14 cellular contexts compared by ENCODE assay signal in the genomic region with DNA sequence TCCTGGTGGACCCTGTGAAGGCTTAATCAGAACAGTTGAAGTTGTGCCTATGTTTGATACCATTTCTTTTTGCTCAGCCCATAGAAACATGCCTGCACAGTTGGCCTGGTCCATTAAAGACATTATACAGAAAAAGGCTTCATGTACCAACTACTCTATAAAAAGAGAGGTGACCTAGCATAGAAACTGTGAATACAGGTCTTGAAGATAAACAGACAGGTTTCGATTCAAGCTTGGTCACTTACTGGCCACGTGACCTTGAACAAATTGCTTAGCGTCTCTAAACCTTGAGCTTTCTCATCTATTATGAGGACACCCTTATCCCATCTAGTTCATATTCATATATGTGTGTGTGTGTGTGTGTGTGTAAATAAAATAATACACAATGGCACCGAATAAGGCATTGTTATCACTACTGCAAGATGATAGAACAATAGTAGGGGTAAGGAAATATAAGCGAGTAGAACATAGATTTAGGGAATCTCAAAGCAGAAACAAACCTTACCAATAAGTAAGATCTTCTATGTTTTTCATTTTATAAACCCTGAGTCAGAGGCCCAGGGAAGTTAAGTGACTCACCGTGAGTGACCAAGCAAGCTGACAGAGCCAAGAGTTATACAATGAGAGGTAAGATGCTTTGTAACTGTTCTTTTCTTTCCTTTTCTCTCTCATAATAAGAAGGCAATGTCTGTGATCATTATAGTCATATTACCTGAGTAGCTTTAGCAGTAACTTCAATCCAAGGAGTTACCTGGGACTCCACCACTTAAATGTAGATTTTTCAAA.
A peak's percentile ranks its signal among the peaks of the same experiment; 100 is the strongest.
DNase-seq lines count a peak whose midpoint lies in the region; FAIRE-seq and TF ChIP-seq lines count a peak whose summit lies in the region.
"Had no signal": no experiment of that assay in that cellular context is flagged by ENCODE, and none has a peak within 500 bp of the region (broad histone marks: within the 10 kb centered on the region; RNA-seq: fewer than 3 reads in every experiment).

No MANE protein-coding gene starts in this region.

- no peaks in the 10 kb centered on the region for H3K79me2 ChIP-seq in keratinocyte (ENCODE audit: control insufficient read depth, insufficient read depth, low read length)
- no peaks in the 10 kb centered on the region for H3K79me2 ChIP-seq in hepatocyte

- 79 to 86% methylated on average over 6 of the region's 6 CpGs for WGBS in sigmoid colon, 2 donors
- WGBS in hepatocyte (ENCODE audit: low lambda C conversion rate, missing lambda C conversion rate): 88% methylated on average over 6 of the region's 6 CpGs

- no peaks in the 10 kb centered on the region for H3K9me3 ChIP-seq in keratinocyte (ENCODE audit: control insufficient read depth, low read depth, low read length)
- no peaks in the 10 kb centered on the region for H3K9me3 ChIP-seq in sigmoid colon
- H3K9me3 ChIP-seq in effector memory CD4-positive, alpha-beta T cell (ENCODE audit: control insufficient read depth, low read length): no peaks in the 10 kb centered on the region
- H3K9me3 ChIP-seq in hepatocyte (ENCODE audit: low read depth): no peaks in the 10 kb centered on the region

- H3K27ac Mint-ChIP-seq in activated T-cell treated with anti-CD3 and anti-CD28 coated beads, Interleukin-2, amount 50 U/mL, for 24 hours: no peak overlapping the region
- H3K27ac Mint-ChIP-seq: naive thymus-derived CD8-positive, alpha-beta T cell had no signal

- intact Hi-C loops in sigmoid colon (cut with DNase I): no loop called here

- no peaks in the 10 kb centered on the region for H3K9me2 ChIP-seq in hepatocyte (replicated peaks; ENCODE audit: insufficient read depth)

- TF ChIP-seq CTCF in astrocyte of the spinal cord (IDR thresholded peaks at IDR 0.05; ENCODE audit: low read depth, low read length): no peak
- no peak for TF ChIP-seq CTCF in keratinocyte (optimal IDR thresholded peaks at IDR 0.05 in 1 of 3, IDR thresholded peaks at IDR 0.05 in 1 of 3, conservative IDR thresholded peaks at IDR 0.05 in 1 of 3; ENCODE audit: extremely low read depth in 1 of 3, insufficient read depth in 2 of 3, low read length in 3 of 3)
- TF ChIP-seq CTCF in sigmoid colon (IDR thresholded peaks at IDR 0.05): no peak
- no peak for TF ChIP-seq CTCF in hepatocyte (IDR thresholded peaks at IDR 0.05; ENCODE audit: poor library complexity)

- in situ Hi-C loops in astrocyte of the spinal cord (cut with HindIII; ENCODE audit: low sequenced_read_pairs): no loop called here

- no peak overlapping the region for H2AFZ ChIP-seq in keratinocyte (ENCODE audit: control insufficient read depth, low read length)
- H2AFZ ChIP-seq in hepatocyte: no peak overlapping the region

- no peak for TF ChIP-seq POLR2A in sigmoid colon (IDR thresholded peaks at IDR 0.05)

- no peaks in the 10 kb centered on the region for H3K4me1 Mint-ChIP-seq in activated T-cell treated with anti-CD3 and anti-CD28 coated beads, Interleukin-2, amount 50 U/mL, for 24 hours (ENCODE audit: low read depth)
- H3K4me1 Mint-ChIP-seq: naive thymus-derived CD8-positive, alpha-beta T cell had no signal

- H3K9me1 ChIP-seq in keratinocyte (ENCODE audit: control insufficient read depth, extremely low read depth, insufficient read depth, low read length): no peaks in the 10 kb centered on the region

- H3K9ac ChIP-seq in keratinocyte (ENCODE audit: control insufficient read depth, extremely low read depth, insufficient read depth, low read length): no peak overlapping the region

- peak; percentile 70 for FAIRE-seq in keratinocyte (lab: Jason Lieb, UNC)

- H3K27me3 ChIP-seq in keratinocyte (ENCODE audit: control insufficient read depth, extremely low read depth, insufficient read depth, low read length) (no peaks in the 10 kb centered on the region), sigmoid colon (no peaks in the 10 kb centered on the region), hepatocyte (no peaks in the 10 kb centered on the region)
- H3K27me3 ChIP-seq in effector memory CD4-positive, alpha-beta T cell (replicated peaks; ENCODE audit: control insufficient read depth, insufficient read depth, low read length, poor library complexity, severe bottlenecking): no peaks in the 10 kb centered on the region

- no peaks in the 10 kb centered on the region for H3K4me1 ChIP-seq in keratinocyte (ENCODE audit: control insufficient read depth, extremely low read depth, insufficient read depth, low read length)
- peaks cover 0 to 26% (median 9%) of the 10 kb centered on the region in 4 donors for H3K4me1 ChIP-seq in sigmoid colon
- no peaks in the 10 kb centered on the region for H3K4me1 ChIP-seq in effector memory CD4-positive, alpha-beta T cell (ENCODE audit: control insufficient read depth, insufficient read depth, low read length, poor library complexity, severe bottlenecking)
- H3K4me1 ChIP-seq in hepatocyte (ENCODE audit: insufficient read depth): no peaks in the 10 kb centered on the region

- H3K27ac ChIP-seq in keratinocyte (ENCODE audit: control insufficient read depth, insufficient read depth, low read length): no peak overlapping the region
- H3K27ac ChIP-seq in sigmoid colon: peak overlapping the region in 1 of 4 donors; percentile 60
- no peak overlapping the region for H3K27ac ChIP-seq in effector memory CD4-positive, alpha-beta T cell (ENCODE audit: insufficient read depth, low read length, poor library complexity, severe bottlenecking)
- no peak overlapping the region for H3K27ac ChIP-seq in hepatocyte

- no peak overlapping the region for H3K4me2 ChIP-seq in keratinocyte (ENCODE audit: control insufficient read depth, extremely low read depth, insufficient read depth, low read depth, low read length)
- no peak overlapping the region for H3K4me2 ChIP-seq in hepatocyte

- H4K20me1 ChIP-seq in keratinocyte (ENCODE audit: control insufficient read depth, extremely low read depth, insufficient read depth, low read length): no peaks in the 10 kb centered on the region
- no peaks in the 10 kb centered on the region for H4K20me1 ChIP-seq in hepatocyte (ENCODE audit: insufficient read depth, poor library complexity, severe bottlenecking)

- no peaks in the 10 kb centered on the region for H3K27me3 Mint-ChIP-seq in activated T-cell treated with anti-CD3 and anti-CD28 coated beads, Interleukin-2, amount 50 U/mL, for 24 hours
- H3K27me3 Mint-ChIP-seq: naive thymus-derived CD8-positive, alpha-beta T cell had no signal

- H3K36me3 Mint-ChIP-seq in activated T-cell treated with anti-CD3 and anti-CD28 coated beads, Interleukin-2, amount 50 U/mL, for 24 hours (ENCODE audit: low read depth): no peaks in the 10 kb centered on the region
- H3K36me3 Mint-ChIP-seq: naive thymus-derived CD8-positive, alpha-beta T cell had no signal

- H3K4me3 ChIP-seq in astrocyte of the spinal cord (ENCODE audit: low read depth, low read length) (no peak overlapping the region), keratinocyte (ENCODE audit: control insufficient read depth in 2 of 3, extremely low read depth in 1 of 3, insufficient read depth in 2 of 3, low read depth in 1 of 3, low read length in 3 of 3) (no peak overlapping the region), sigmoid colon (no peak overlapping the region), hepatocyte (no peak overlapping the region)
- H3K4me3 ChIP-seq in effector memory CD4-positive, alpha-beta T cell (ENCODE audit: insufficient read depth, low read depth, low read length, poor library complexity, severe bottlenecking): no peak overlapping the region

- no peaks in the 10 kb centered on the region for H3K36me3 ChIP-seq in keratinocyte (ENCODE audit: control insufficient read depth in 2 of 2, extremely low read depth in 1 of 2, insufficient read depth in 2 of 2, low read length in 2 of 2)
- H3K36me3 ChIP-seq in sigmoid colon: no peaks in the 10 kb centered on the region
- H3K36me3 ChIP-seq in effector memory CD4-positive, alpha-beta T cell (ENCODE audit: control insufficient read depth, insufficient read depth, low read length): no peaks in the 10 kb centered on the region
- no peaks in the 10 kb centered on the region for H3K36me3 ChIP-seq in hepatocyte (replicated peaks; ENCODE audit: insufficient read depth, low read depth)

- H3K4me3 Mint-ChIP-seq in activated T-cell treated with anti-CD3 and anti-CD28 coated beads, Interleukin-2, amount 50 U/mL, for 24 hours: no peak overlapping the region
- H3K4me3 Mint-ChIP-seq: naive thymus-derived CD8-positive, alpha-beta T cell had no signal

- H3K9me3 Mint-ChIP-seq in activated T-cell treated with anti-CD3 and anti-CD28 coated beads, Interleukin-2, amount 50 U/mL, for 24 hours: peaks cover 5% of the 10 kb centered on the region

- no peak for TF ChIP-seq EP300 in sigmoid colon (IDR thresholded peaks at IDR 0.05)

- dilution Hi-C loops in keratinocyte (cut with MboI; ENCODE audit: extremely low pct_ligation_motif_present, low sequenced_read_pairs): no loop called here

- DNase-seq in A172 (ENCODE audit: low spot score) (peak; percentile 44), HT1080 (ENCODE audit: low read depth) (peak; percentile 75), astrocyte of the spinal cord (ENCODE audit: low read depth, low spot score) (peak; percentile 75), keratinocyte (ENCODE audit: low read depth, low spot score) (no peak), sigmoid colon (no peak), hepatocyte (ENCODE audit: low spot score) (no peak)
- no peak for DNase-seq in activated T-cell treated with anti-CD3 and anti-CD28 coated beads, Interleukin-2, amount 50 U/mL, for 24 hours
- DNase-seq in effector memory CD4-positive, alpha-beta T cell: no peak
- DNase-seq: activated naive CD4-positive, alpha-beta T cell treated with Interleukin-2 at 50 U/mL for 16 hours; GOT3; KBM-7; naive thymus-derived CD8-positive, alpha-beta T cell; NCI-H1694; NCI-H524 had no signal

Comparison
In these comparisons a context has a peak if more than half of its experiments do, and no peak if none do; other contexts are left out.
1. DNase-seq: peak in A172 (single experiment), HT1080 (single experiment) and astrocyte of the spinal cord (single experiment); none in keratinocyte (single experiment), activated T-cell treated with anti-CD3 and anti-CD28 coated beads, Interleukin-2, amount 50 U/mL, for 24 hours (single experiment), sigmoid colon (single experiment), effector memory CD4-positive, alpha-beta T cell (0 of 3) and hepatocyte (single experiment).